Comparison of ENCODE assay signal across 11 cellular contexts in genomic region chr1:231604276-231604621, GRCh38. TPM values are rescaled to one million over a fixed set of nuclear protein-coding genes. Genes with fewer than 3 reads are reported as not detected.
DNase-seq lines count a peak whose midpoint lies in the region; ATAC-seq and TF ChIP-seq lines count a peak whose summit lies in the region.
"Had no signal": no experiment of that assay in that cellular context is flagged by ENCODE, and none has a peak within 500 bp of the region (broad histone marks: within the 10 kb centered on the region; RNA-seq: fewer than 3 reads in every experiment).

No MANE protein-coding gene starts in this region.

- H3K9me3 ChIP-seq in Caco-2 (no peaks in the 10 kb centered on the region), lower lobe of right lung (no peaks in the 10 kb centered on the region)

- H3K4me1 ChIP-seq in Caco-2 (no peaks in the 10 kb centered on the region), lower lobe of right lung (peaks cover 27% of the 10 kb centered on the region)

- ATAC-seq in lower lobe of right lung, result no peak
- no peak for ATAC-seq in activated CD8-positive, alpha-beta memory T cell treated with anti-CD3 and anti-CD28 coated beads, Interleukin-2, amount 10 ng/mL, durations not matched to agents 7 days and 5 days

- peaks cover 10% of the 10 kb centered on the region for H3K4me1 Mint-ChIP-seq in Caco-2 (ENCODE audit: low read depth, unreplicated experiment)
- peaks cover 18% of the 10 kb centered on the region for H3K4me1 Mint-ChIP-seq in activated CD8-positive, alpha-beta memory T cell treated with anti-CD3 and anti-CD28 coated beads, Interleukin-2, amount 10 ng/mL, durations not matched to agents 7 days and 5 days
- peaks cover 8% of the 10 kb centered on the region for H3K4me1 Mint-ChIP-seq in activated T-helper 2 cell treated with anti-CD3 and anti-CD28 coated beads, Interferon-gamma antibody, Interleukin-2, Interleukin-4, amounts not matched to agents 10 μg/mL and 5 μg/mL and 100 μg/mL, durations not matched to agents 14 hours and 24 hours and 36 hours (ENCODE audit: low read depth)

- DNase-seq in Caco-2, result no peak
- no peak for DNase-seq in lower lobe of right lung
- DNase-seq in SKM-1 (lab: John Stamatoyannopoulos, UW; ENCODE audit: unreplicated experiment), result no peak
- no peak for DNase-seq in activated CD8-positive, alpha-beta memory T cell treated with anti-CD3 and anti-CD28 coated beads, Interleukin-2, amount 10 ng/mL, durations not matched to agents 7 days and 5 days
- no peak for DNase-seq in GM03348 (ENCODE audit: low spot score)
- no peak for DNase-seq in activated T-helper 2 cell treated with anti-CD3 and anti-CD28 coated beads, Interferon-gamma antibody, Interleukin-2, Interleukin-4, amounts not matched to agents 10 μg/mL and 5 μg/mL and 100 μg/mL, durations not matched to agents 14 hours and 24 hours and 36 hours (ENCODE audit: low spot score)
- DNase-seq: amniotic stem cell, Right ventricle myocardium superior had no signal

- H3K36me3 ChIP-seq in Caco-2 (ENCODE audit: control insufficient read depth, insufficient read depth, low read length), result no peaks in the 10 kb centered on the region
- no peaks in the 10 kb centered on the region for H3K36me3 ChIP-seq in lower lobe of right lung

- H3K9me3 Mint-ChIP-seq in Caco-2 (ENCODE audit: unreplicated experiment), result no peaks in the 10 kb centered on the region
- H3K9me3 Mint-ChIP-seq in activated CD8-positive, alpha-beta memory T cell treated with anti-CD3 and anti-CD28 coated beads, Interleukin-2, amount 10 ng/mL, durations not matched to agents 7 days and 5 days (ENCODE audit: low read depth), result no peaks in the 10 kb centered on the region
- no peaks in the 10 kb centered on the region for H3K9me3 Mint-ChIP-seq in activated T-helper 2 cell treated with anti-CD3 and anti-CD28 coated beads, Interferon-gamma antibody, Interleukin-2, Interleukin-4, amounts not matched to agents 10 μg/mL and 5 μg/mL and 100 μg/mL, durations not matched to agents 14 hours and 24 hours and 36 hours
- H3K9me3 Mint-ChIP-seq: GM23338 had no signal

- CTCF ChIA-PET in Caco-2 (lab: Charles Lee), result no interaction called here
- CTCF ChIA-PET in activated CD8-positive, alpha-beta memory T cell treated with anti-CD3 and anti-CD28 coated beads, Interleukin-2, amount 10 ng/mL, durations not matched to agents 7 days and 5 days (lab: Charles Lee), result interaction anchor here (1.0 to 2.5 kb wide), 6 partner anchors 13 to 268 kb away, joined by 3 to 13 read pairs (median 4); partner anchors contain the start of genes EXOC8 and SPRTN

- peaks cover 4% of the 10 kb centered on the region for H3K36me3 Mint-ChIP-seq in Caco-2 (ENCODE audit: insufficient read depth, unreplicated experiment)
- H3K36me3 Mint-ChIP-seq in activated CD8-positive, alpha-beta memory T cell treated with anti-CD3 and anti-CD28 coated beads, Interleukin-2, amount 10 ng/mL, durations not matched to agents 7 days and 5 days, result no peaks in the 10 kb centered on the region
- H3K36me3 Mint-ChIP-seq in activated T-helper 2 cell treated with anti-CD3 and anti-CD28 coated beads, Interferon-gamma antibody, Interleukin-2, Interleukin-4, amounts not matched to agents 10 μg/mL and 5 μg/mL and 100 μg/mL, durations not matched to agents 14 hours and 24 hours and 36 hours (ENCODE audit: low read depth), result no peaks in the 10 kb centered on the region

- POLR2A ChIA-PET in Caco-2 (lab: Charles Lee), result no interaction called here

- no TSS peak for BruUV-seq in Caco-2 (replicated peaks; lab: Mats Ljungman, UMichigan)

- H3K27me3 ChIP-seq in Caco-2 (replicated peaks; ENCODE audit: control insufficient read depth, insufficient read depth, low read length), result no peaks in the 10 kb centered on the region
- H3K27me3 ChIP-seq in lower lobe of right lung (ENCODE audit: low read depth), result no peaks in the 10 kb centered on the region

- H3K4me3 ChIP-seq in Caco-2 (ENCODE audit: low read depth, low read length), result no peak overlapping the region
- H3K4me3 ChIP-seq in lower lobe of right lung, result peak overlapping the region; percentile 50

- H3K4me3 Mint-ChIP-seq in Caco-2 (ENCODE audit: unreplicated experiment), result peak overlapping the region; percentile 79
- H3K4me3 Mint-ChIP-seq in activated CD8-positive, alpha-beta memory T cell treated with anti-CD3 and anti-CD28 coated beads, Interleukin-2, amount 10 ng/mL, durations not matched to agents 7 days and 5 days, result no peak overlapping the region
- H3K4me3 Mint-ChIP-seq in activated T-helper 2 cell treated with anti-CD3 and anti-CD28 coated beads, Interferon-gamma antibody, Interleukin-2, Interleukin-4, amounts not matched to agents 10 μg/mL and 5 μg/mL and 100 μg/mL, durations not matched to agents 14 hours and 24 hours and 36 hours (ENCODE audit: low read depth), result no peak overlapping the region

- intact Hi-C loops in Caco-2 (cut with micrococcal nuclease; ENCODE audit: unreplicated experiment), result loop anchor here (1.0 kb wide), 1 partner anchor 54 kb away; no protein-coding TSS in a partner anchor
- intact Hi-C loops in lower lobe of right lung (cut with DNase I), result loop anchor here (10.0 kb wide), 1 partner anchor 249 kb away; no protein-coding TSS in a partner anchor
- intact Hi-C loops in activated T-helper 2 cell treated with anti-CD3 and anti-CD28 coated beads, Interferon-gamma antibody, Interleukin-2, Interleukin-4, amounts not matched to agents 10 μg/mL and 5 μg/mL and 100 μg/mL, durations not matched to agents 14 hours and 24 hours and 36 hours (cut with micrococcal nuclease), result loop anchor here (5.0 kb wide), 4 partner anchors 182 to 362 kb away; partner anchors contain the start of genes EGLN1, EXOC8, GNPAT and SPRTN

- H3K27ac Mint-ChIP-seq in Caco-2 (ENCODE audit: unreplicated experiment), result no peak overlapping the region
- no peak overlapping the region for H3K27ac Mint-ChIP-seq in activated CD8-positive, alpha-beta memory T cell treated with anti-CD3 and anti-CD28 coated beads, Interleukin-2, amount 10 ng/mL, durations not matched to agents 7 days and 5 days
- H3K27ac Mint-ChIP-seq in activated T-helper 2 cell treated with anti-CD3 and anti-CD28 coated beads, Interferon-gamma antibody, Interleukin-2, Interleukin-4, amounts not matched to agents 10 μg/mL and 5 μg/mL and 100 μg/mL, durations not matched to agents 14 hours and 24 hours and 36 hours, result no peak overlapping the region
- H3K27ac Mint-ChIP-seq: GM23338 had no signal

- TF ChIP-seq CTCF in 22Rv1 (IDR thresholded peaks at IDR 0.05) (peak; percentile 51), Caco-2 (IDR thresholded peaks at IDR 0.05; ENCODE audit: insufficient read depth in 1 of 2, low read depth in 1 of 2, low read length in 1 of 2, severe bottlenecking in 1 of 2, unreplicated experiment in 1 of 2) (peak in 1 of 2 experiments; percentile 4), VCaP (conservative IDR thresholded peaks at IDR 0.05) (peak; percentile 51), lower lobe of right lung (IDR thresholded peaks at IDR 0.05) (no peak)

- H3K27me3 Mint-ChIP-seq in Caco-2 (ENCODE audit: insufficient read depth, unreplicated experiment), result no peaks in the 10 kb centered on the region
- peaks cover 17% of the 10 kb centered on the region for H3K27me3 Mint-ChIP-seq in activated CD8-positive, alpha-beta memory T cell treated with anti-CD3 and anti-CD28 coated beads, Interleukin-2, amount 10 ng/mL, durations not matched to agents 7 days and 5 days
- H3K27me3 Mint-ChIP-seq in activated T-helper 2 cell treated with anti-CD3 and anti-CD28 coated beads, Interferon-gamma antibody, Interleukin-2, Interleukin-4, amounts not matched to agents 10 μg/mL and 5 μg/mL and 100 μg/mL, durations not matched to agents 14 hours and 24 hours and 36 hours (ENCODE audit: low read depth), result peaks cover 27% of the 10 kb centered on the region

- peak overlapping the region; percentile 69 for H3K27ac ChIP-seq in 22Rv1
- H3K27ac ChIP-seq in VCaP, result peak overlapping the region; percentile 66; the same call in 1 of the 2 replicates
- no peak overlapping the region for H3K27ac ChIP-seq in lower lobe of right lung

RNA-seq across cellular contexts. Expression of gene DISC1, which starts 22.3 kb away (rescaled TPM):
- total RNA-seq in Caco-2 (2022) (13.5 TPM in 2 replicates), lower lobe of right lung (13.6 TPM)
- 10 to 100 TPM in 1 of 2 experiments, 1 to 10 TPM in 1; 4.4 to 14.4 TPM for total RNA-seq in activated CD8-positive, alpha-beta memory T cell treated with anti-CD3 and anti-CD28 coated beads, Interleukin-2, amount 10 ng/mL, durations not matched to agents 7 days and 5 days
- total RNA-seq in activated T-helper 2 cell treated with anti-CD3 and anti-CD28 coated beads, Interferon-gamma antibody, Interleukin-2, Interleukin-4, amounts not matched to agents 10 μg/mL and 5 μg/mL and 100 μg/mL, durations not matched to agents 14 hours and 24 hours and 36 hours, result 1.5 and 1.6 TPM in 2 replicates
